8 cellular contexts compared by ENCODE assay signal in the genomic region with DNA sequence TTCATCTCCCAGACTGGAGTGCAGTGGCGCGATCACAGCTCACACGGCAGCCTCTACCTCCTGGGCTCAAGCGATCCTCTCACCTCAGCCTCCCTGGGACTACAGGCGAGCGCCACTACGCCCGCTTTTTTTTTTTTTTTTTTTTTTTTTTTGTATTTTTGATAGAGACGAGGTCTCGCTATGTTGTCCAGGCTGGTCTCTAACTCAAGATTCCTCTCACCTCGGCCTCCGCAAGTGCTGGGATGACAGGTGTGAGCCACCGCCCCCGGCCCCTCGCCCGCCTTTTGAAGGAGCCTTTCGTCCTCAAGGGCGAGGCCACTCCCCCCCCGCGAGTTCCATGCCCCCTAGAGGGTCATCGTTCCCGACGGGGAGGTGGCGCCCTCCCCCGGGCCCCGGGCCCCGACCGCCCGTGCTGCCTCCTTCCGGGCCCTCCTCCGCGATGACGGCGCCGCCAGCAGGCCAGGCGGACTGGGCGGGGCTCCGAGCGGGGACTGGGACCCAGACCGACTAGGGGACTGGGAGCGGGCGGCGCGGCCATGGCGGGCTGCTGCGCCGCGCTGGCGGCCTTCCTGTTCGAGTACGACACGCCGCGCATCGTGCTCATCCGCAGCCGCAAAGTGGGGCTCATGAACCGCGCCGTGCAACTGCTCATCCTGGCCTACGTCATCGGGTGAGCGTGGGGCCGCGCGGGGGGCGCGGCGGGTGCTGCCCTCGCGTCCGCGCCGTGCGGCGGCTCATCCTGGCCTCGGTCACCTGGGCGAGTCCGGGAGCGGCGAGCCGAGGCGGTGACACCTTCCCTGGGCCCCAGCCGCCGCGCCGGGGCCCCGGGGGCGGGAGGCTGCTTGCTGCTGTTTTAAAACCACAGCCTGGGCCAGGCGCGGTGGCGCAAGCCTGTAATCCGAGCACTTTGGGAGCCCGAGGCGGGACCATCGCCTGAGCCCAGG. TPM values are rescaled to one million over a fixed set of nuclear protein-coding genes. Genes with fewer than 3 reads are reported as not detected.
DNase-seq lines count a peak whose midpoint lies in the region; ATAC-seq and TF ChIP-seq lines count a peak whose summit lies in the region.

A gene with protein sequence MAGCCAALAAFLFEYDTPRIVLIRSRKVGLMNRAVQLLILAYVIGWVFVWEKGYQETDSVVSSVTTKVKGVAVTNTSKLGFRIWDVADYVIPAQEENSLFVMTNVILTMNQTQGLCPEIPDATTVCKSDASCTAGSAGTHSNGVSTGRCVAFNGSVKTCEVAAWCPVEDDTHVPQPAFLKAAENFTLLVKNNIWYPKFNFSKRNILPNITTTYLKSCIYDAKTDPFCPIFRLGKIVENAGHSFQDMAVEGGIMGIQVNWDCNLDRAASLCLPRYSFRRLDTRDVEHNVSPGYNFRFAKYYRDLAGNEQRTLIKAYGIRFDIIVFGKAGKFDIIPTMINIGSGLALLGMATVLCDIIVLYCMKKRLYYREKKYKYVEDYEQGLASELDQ (plus strand): TSS at position 501 of the 944 bp plus-strand sequence. CDS start 36 bp downstream, at position 537.

- ATAC-seq in GM18909 (IDR thresholded peaks at IDR 0.05; ENCODE audit: poor library complexity, unreplicated experiment) (peak; percentile 84), HG03159 (IDR thresholded peaks at IDR 0.05; ENCODE audit: unreplicated experiment) (peak; percentile 83), left colon (peak; percentile 86)

- TF ChIP-seq CTCF in AG09309 (IDR thresholded peaks at IDR 0.05; ENCODE audit: control insufficient read depth, insufficient read depth, low read depth, low read length, missing control alignments) (no peak), choroid plexus epithelial cell (conservative IDR thresholded peaks at IDR 0.05; ENCODE audit: low read depth, low read length) (no peak)

- DNase-seq in AG09309 (ENCODE audit: low read depth), result peak; percentile 11
- DNase-seq in NCI-H345 (lab: John Stamatoyannopoulos, UW), result peak; percentile 82
- DNase-seq in activated CD4-positive, alpha-beta T cell treated with anti-CD3 and anti-CD28 coated beads for 24 hours (ENCODE audit: low read depth in 2 of 2), result peak; percentile 71 to 85
- peak; percentile 71 for DNase-seq in choroid plexus epithelial cell (ENCODE audit: low read depth)
- DNase-seq in left colon, result peak; percentile 89 to 93
- peak; percentile 80 to 92 for DNase-seq in stimulated activated CD4-positive, alpha-beta T cell treated with anti-CD3 and anti-CD28 coated beads, Interleukin-2, amount 100 ng/mL, for 24 hours

- H3K4me3 ChIP-seq in AG09309 (ENCODE audit: control insufficient read depth, low read depth, low read length) (peak within 1 kb of the TSS; percentile 60), choroid plexus epithelial cell (ENCODE audit: low read depth, low read length) (peak within 1 kb of the TSS; percentile 69)

- intact Hi-C loops in left colon (cut with DNase I, micrococcal nuclease), result no loop called here

RNA-seq across cellular contexts. Expression of the gene that starts here (rescaled TPM):
- total RNA-seq in left colon, result 100 to 1,000 TPM; 131 to 146 TPM

Comparison
In these comparisons a context has a peak if more than half of its experiments do, and no peak if none do; other contexts are left out.
1. Peak in every context shown above with its lines: DNase-seq, ATAC-seq and H3K4me3 ChIP-seq.
2. DNase-seq: peak in every context shown above with its lines; median percentile 91 in left colon; 86 in stimulated activated CD4-positive, alpha-beta T cell treated with anti-CD3 and anti-CD28 coated beads, Interleukin-2, amount 100 ng/mL, for 24 hours; 82 in NCI-H345; 78 in activated CD4-positive, alpha-beta T cell treated with anti-CD3 and anti-CD28 coated beads for 24 hours; 71 in choroid plexus epithelial cell; 11 in AG09309.